ENCODE assay signal across 12 cellular contexts in the genomic region with DNA sequence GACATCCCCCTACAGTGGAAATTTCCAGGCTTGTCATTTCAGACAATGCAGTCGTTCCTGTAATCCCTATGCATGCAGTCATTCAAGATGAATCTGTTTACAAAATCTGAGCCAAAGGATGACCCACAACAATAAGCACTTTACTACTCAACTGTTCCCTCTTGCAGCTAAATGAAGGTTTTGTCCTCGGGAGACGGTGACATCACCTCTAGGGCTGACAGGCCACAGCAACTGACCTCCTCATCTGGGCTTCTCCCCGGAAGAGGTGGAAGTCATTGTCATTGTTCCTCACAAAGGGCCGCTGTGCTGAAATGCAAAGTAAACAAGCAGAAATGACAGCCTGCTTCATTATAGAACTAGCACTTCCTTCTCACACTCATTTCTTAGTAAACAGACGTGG. TPM values are rescaled to one million over a fixed set of nuclear protein-coding genes. Genes with fewer than 3 reads are reported as not detected.
DNase-seq lines count a peak whose midpoint lies in the region; ATAC-seq, FAIRE-seq and TF ChIP-seq lines count a peak whose summit lies in the region.
"Had no signal": no experiment of that assay in that cellular context is flagged by ENCODE, and none has a peak within 500 bp of the region (broad histone marks: within the 10 kb centered on the region; RNA-seq: fewer than 3 reads in every experiment).

No MANE protein-coding gene starts in this region.

- H3K4me1 Mint-ChIP-seq in H9: peaks cover 8 to 14% of the 10 kb centered on the region in 2 experiments
- peaks cover under 1% of the 10 kb centered on the region for H3K4me1 Mint-ChIP-seq in stimulated activated memory B cell treated with anti-CD40 and anti-IgM and Interleukin-4, amounts not matched to agents 10 μg/mL and 1 μg/mL and 100 μg/mL, for 72 hours

- TF ChIP-seq POLR2A in GM12891 (IDR thresholded peaks at IDR 0.05; ENCODE audit: low read depth, low read length): no peak

- no peak overlapping the region for H3T11ph ChIP-seq in H9 (ENCODE audit: low read length)

- H3K4me2 ChIP-seq in H9 (ENCODE audit: insufficient read depth, insufficient read length, low read length): no peak overlapping the region
- H3K4me2 ChIP-seq in fibroblast of lung (ENCODE audit: extremely low read depth, insufficient read depth, low read length): no peak overlapping the region

- no peak for TF ChIP-seq CTCF in H9 (conservative IDR thresholded peaks at IDR 0.05)
- no peak for TF ChIP-seq CTCF in fibroblast of lung (conservative IDR thresholded peaks at IDR 0.05 in 1 of 2, IDR thresholded peaks at IDR 0.05 in 1 of 2; ENCODE audit: low read depth in 1 of 2, low read length in 2 of 2)
- no peak for TF ChIP-seq CTCF in omental fat pad (IDR thresholded peaks at IDR 0.05)

- ATAC-seq in sciatic nerve: peak; percentile 53
- ATAC-seq in stimulated activated memory B cell treated with anti-CD40 and anti-IgM and Interleukin-4, amounts not matched to agents 10 μg/mL and 1 μg/mL and 100 μg/mL, for 72 hours: no peak
- ATAC-seq in omental fat pad (ENCODE audit: low FRiP score): no peak

- intact Hi-C loops in sciatic nerve (cut with DNase I): loop anchor here (10.0 kb wide), 1 partner anchor 91 kb away; no protein-coding TSS in a partner anchor

- H4K20me1 ChIP-seq in H9 (ENCODE audit: control insufficient read depth, insufficient read depth, insufficient read length) (no peaks in the 10 kb centered on the region), fibroblast of lung (ENCODE audit: control insufficient read depth, extremely low read depth, insufficient read depth, low read length) (no peaks in the 10 kb centered on the region)

- no peak overlapping the region for H2BK120ac ChIP-seq in H9 (ENCODE audit: low read depth, low read length, poor library complexity, severe bottlenecking)

- H3K14ac ChIP-seq in H9 (ENCODE audit: insufficient read depth, low read length): no peak overlapping the region

- peaks cover 52% of the 10 kb centered on the region for H3K27me3 Mint-ChIP-seq in H9 (ENCODE audit: low read depth)
- H3K27me3 Mint-ChIP-seq in stimulated activated memory B cell treated with anti-CD40 and anti-IgM and Interleukin-4, amounts not matched to agents 10 μg/mL and 1 μg/mL and 100 μg/mL, for 72 hours: peaks cover 9% of the 10 kb centered on the region

- H2BK12ac ChIP-seq in H9 (ENCODE audit: insufficient read length, low read depth, low read length): no peak overlapping the region

- no peak overlapping the region for H2AFZ ChIP-seq in H9 (ENCODE audit: low read length)
- peak overlapping the region; percentile 36 for H2AFZ ChIP-seq in fibroblast of lung (ENCODE audit: low read length)

- H3K36me3 ChIP-seq in fibroblast of lung (ENCODE audit: control insufficient read depth, insufficient read depth, low read length): no peaks in the 10 kb centered on the region
- H3K36me3 ChIP-seq: colonic mucosa, suprapubic skin had no signal

- H3K36me3 Mint-ChIP-seq in H9 (ENCODE audit: insufficient read depth in 1 of 3, low read depth in 3 of 3): no peaks in the 10 kb centered on the region
- H3K36me3 Mint-ChIP-seq in stimulated activated memory B cell treated with anti-CD40 and anti-IgM and Interleukin-4, amounts not matched to agents 10 μg/mL and 1 μg/mL and 100 μg/mL, for 72 hours: no peaks in the 10 kb centered on the region

- no peak overlapping the region for H3K4ac ChIP-seq in H9 (ENCODE audit: low read depth, low read length)

- no peak overlapping the region for H2BK20ac ChIP-seq in H9 (ENCODE audit: low read depth, low read length, poor library complexity, severe bottlenecking)

- H3K23me2 ChIP-seq in H9 (ENCODE audit: insufficient read length, low read depth, low read length, poor library complexity, severe bottlenecking): no peaks in the 10 kb centered on the region

- no peak overlapping the region for H3K23ac ChIP-seq in H9 (ENCODE audit: insufficient read length, low read depth, low read length)

- H3K4me3 ChIP-seq in fibroblast of lung (replicated peaks in 1 of 4; ENCODE audit: control extremely low read depth in 1 of 4, insufficient read depth in 1 of 4, low read depth in 3 of 4, low read length in 4 of 4): no peak overlapping the region
- H3K4me3 ChIP-seq: colonic mucosa, skin epidermis, suprapubic skin had no signal

- H3K27me3 ChIP-seq in H9 (ENCODE audit: insufficient read depth, low read length): peaks cover 4% of the 10 kb centered on the region; the same call in 1 of the 2 replicates
- peaks cover 5% of the 10 kb centered on the region for H3K27me3 ChIP-seq in fibroblast of lung (ENCODE audit: control insufficient read depth, insufficient read depth, low read length)
- H3K27me3 ChIP-seq: colonic mucosa, suprapubic skin had no signal

- WGBS in H9 (ENCODE audit: extremely low coverage, insufficient read length, low lambda C conversion rate): no CpG with 5 or more reads among the region's 6 CpGs

- peak; percentile 41 for DNase-seq in H9
- peak; percentile 48 for DNase-seq in NCI-H510A treated with DMSO at 0.1 percent for 48 hours (lab: John Stamatoyannopoulos, UW)
- DNase-seq in fibroblast of lung (ENCODE audit: low read depth in 2 of 2): no peak
- no peak for DNase-seq in sciatic nerve (ENCODE audit: low spot score)
- DNase-seq in GM03348 (ENCODE audit: low spot score): no peak
- no peak for DNase-seq in GM12891 (ENCODE audit: insufficient read length, low spot score)
- DNase-seq in omental fat pad (ENCODE audit: low spot score): no peak
- DNase-seq: colonic mucosa, kidney had no signal

- no peaks in the 10 kb centered on the region for H3K79me2 ChIP-seq in H9 (ENCODE audit: insufficient read depth, low read length)
- no peaks in the 10 kb centered on the region for H3K79me2 ChIP-seq in fibroblast of lung (ENCODE audit: control insufficient read depth, insufficient read depth, low read length)

- H4K5ac ChIP-seq in H9 (ENCODE audit: insufficient read length, low read depth, low read length): no peak overlapping the region

- H2AK5ac ChIP-seq in H9 (ENCODE audit: insufficient read length, low read length): no peak overlapping the region

- no peak overlapping the region for H3K27ac Mint-ChIP-seq in H9
- no peak overlapping the region for H3K27ac Mint-ChIP-seq in stimulated activated memory B cell treated with anti-CD40 and anti-IgM and Interleukin-4, amounts not matched to agents 10 μg/mL and 1 μg/mL and 100 μg/mL, for 72 hours

- FAIRE-seq in GM12891 (lab: Jason Lieb, UNC): no peak
- FAIRE-seq: kidney had no signal

- H2BK15ac ChIP-seq in H9 (ENCODE audit: low read depth, low read length): no peak overlapping the region

- H3K4me3 Mint-ChIP-seq in H9: no peak overlapping the region
- H3K4me3 Mint-ChIP-seq in stimulated activated memory B cell treated with anti-CD40 and anti-IgM and Interleukin-4, amounts not matched to agents 10 μg/mL and 1 μg/mL and 100 μg/mL, for 72 hours: no peak overlapping the region

- H4K91ac ChIP-seq in H9 (ENCODE audit: insufficient read length, low read depth, low read length): no peak overlapping the region

- H3K56ac ChIP-seq in H9 (ENCODE audit: insufficient read length, low read depth, low read length): no peak overlapping the region

- H2BK5ac ChIP-seq in H9 (ENCODE audit: insufficient read length, low read length): no peak overlapping the region

- peaks cover 1% of the 10 kb centered on the region; the same call in 1 of the 2 replicates for H3K4me1 ChIP-seq in H9 (ENCODE audit: insufficient read depth, low read length)
- no peaks in the 10 kb centered on the region for H3K4me1 ChIP-seq in fibroblast of lung (ENCODE audit: control insufficient read depth, extremely low read depth, insufficient read depth, low read length)
- H3K4me1 ChIP-seq: colonic mucosa, suprapubic skin had no signal

- H3K9me3 ChIP-seq in H9 (ENCODE audit: control insufficient read depth, low read depth, low read length): no peaks in the 10 kb centered on the region
- H3K9me3 ChIP-seq in fibroblast of lung (ENCODE audit: control insufficient read depth, insufficient read depth, low read depth, low read length): no peaks in the 10 kb centered on the region
- H3K9me3 ChIP-seq: colonic mucosa, suprapubic skin had no signal

- no peaks in the 10 kb centered on the region for H3K79me1 ChIP-seq in H9 (ENCODE audit: insufficient read depth, low read depth, low read length, poor library complexity, severe bottlenecking)

- H3K18ac ChIP-seq in H9 (ENCODE audit: insufficient read length, low read depth, low read length): no peak overlapping the region

- no peak overlapping the region for H3K27ac ChIP-seq in H9 (ENCODE audit: insufficient read length, low read depth, low read length)
- no peak overlapping the region for H3K27ac ChIP-seq in fibroblast of lung (ENCODE audit: insufficient read depth, low read length)
- H3K27ac ChIP-seq: colonic mucosa, skin epidermis, suprapubic skin had no signal

- no peaks in the 10 kb centered on the region; a peak in 1 of 5 replicates for H3K9me3 Mint-ChIP-seq in H9
- no peaks in the 10 kb centered on the region for H3K9me3 Mint-ChIP-seq in stimulated activated memory B cell treated with anti-CD40 and anti-IgM and Interleukin-4, amounts not matched to agents 10 μg/mL and 1 μg/mL and 100 μg/mL, for 72 hours

- H3K9ac ChIP-seq in H9 (ENCODE audit: extremely low read depth, insufficient read length, low read length) (no peak overlapping the region), fibroblast of lung (ENCODE audit: insufficient read depth, low read length) (no peak overlapping the region)

- H4K8ac ChIP-seq in H9 (replicated peaks; ENCODE audit: insufficient read length, low read depth, low read length): no peak overlapping the region

TF ChIP-seq in GM12891, 5 proteins besides CTCF, POLR2A, EP300 and RAD21 (continues in another document):
- TF ChIP-seq SPI1 (IDR thresholded peaks at IDR 0.05; ENCODE audit: low read depth, low read length): no peak
- no peak for TF ChIP-seq POLR2AphosphoS5 (IDR thresholded peaks at IDR 0.05; ENCODE audit: low read depth, low read length)

RNA-seq across cellular contexts. Expression of a gene that starts 29.2 kb away (rescaled TPM):
- total RNA-seq in H9 (2021): not detected in 2 replicates
- not detected in 2 replicates for total RNA-seq in fibroblast of lung
- not detected in 2 replicates for polyA plus RNA-seq in fibroblast of lung
- polyA plus RNA-seq in fibroblast of lung (2012): not detected in 2 replicates
- not detected in 2 replicates for polyA minus RNA-seq in fibroblast of lung (ENCODE audit: low replicate concordance)
- total RNA-seq in sciatic nerve: not detected
- polyA plus RNA-seq in GM12891 (2012; ENCODE audit: low read depth, missing spikeins): not detected
- total RNA-seq in omental fat pad: not detected
- total RNA-seq: colonic mucosa, kidney, suprapubic skin had no signal

RNA-seq across cellular contexts. Expression of a gene that starts 32.3 kb away (rescaled TPM):
- 23.5 and 24.4 TPM in 2 replicates for total RNA-seq in H9 (2021)
- total RNA-seq in fibroblast of lung: 10.8 and 27.4 TPM in 2 replicates
- 41.4 and 51.8 TPM in 2 replicates for polyA plus RNA-seq in fibroblast of lung
- 42.9 and 56.5 TPM in 2 replicates for polyA plus RNA-seq in fibroblast of lung (2012)
- polyA minus RNA-seq in fibroblast of lung (ENCODE audit: low replicate concordance): 32.2 and 54.1 TPM in 2 replicates
- 33.2 TPM for total RNA-seq in sciatic nerve
- polyA plus RNA-seq in GM12891 (2012; ENCODE audit: low read depth, missing spikeins): 5.6 TPM
- total RNA-seq in omental fat pad: 10 to 100 TPM; 17.2 to 58.7 (median 35.5) TPM

RNA-seq across cellular contexts. Expression of a gene that starts 32.8 kb away (rescaled TPM):
- 48.1 and 53.2 TPM in 2 replicates for total RNA-seq in H9 (2021)
- 116 and 129 TPM in 2 replicates for total RNA-seq in fibroblast of lung
- polyA plus RNA-seq in fibroblast of lung: 80.8 and 112 TPM in 2 replicates
- polyA plus RNA-seq in fibroblast of lung (2012): 58.6 and 86.4 TPM in 2 replicates
- 11.6 and 21.3 TPM in 2 replicates for polyA minus RNA-seq in fibroblast of lung (ENCODE audit: low replicate concordance)
- 77.7 TPM for total RNA-seq in sciatic nerve
- 145 TPM for polyA plus RNA-seq in GM12891 (2012; ENCODE audit: low read depth, missing spikeins)
- total RNA-seq in omental fat pad: 100 to 1,000 TPM in 2 of 4 donors, 10 to 100 TPM in 2; 84.6 to 231 (median 148) TPM

Comparison
In these comparisons a context has a peak if more than half of its experiments do, and no peak if none do; other contexts are left out.
1. DNase-seq: peak in H9 (single experiment) and NCI-H510A treated with DMSO at 0.1 percent for 48 hours (single experiment); none in fibroblast of lung (0 of 2), sciatic nerve (single experiment), GM03348 (single experiment), GM12891 (single experiment) and omental fat pad (single experiment).